ENCODE assay signal across 1 cellular context in the genomic region with DNA sequence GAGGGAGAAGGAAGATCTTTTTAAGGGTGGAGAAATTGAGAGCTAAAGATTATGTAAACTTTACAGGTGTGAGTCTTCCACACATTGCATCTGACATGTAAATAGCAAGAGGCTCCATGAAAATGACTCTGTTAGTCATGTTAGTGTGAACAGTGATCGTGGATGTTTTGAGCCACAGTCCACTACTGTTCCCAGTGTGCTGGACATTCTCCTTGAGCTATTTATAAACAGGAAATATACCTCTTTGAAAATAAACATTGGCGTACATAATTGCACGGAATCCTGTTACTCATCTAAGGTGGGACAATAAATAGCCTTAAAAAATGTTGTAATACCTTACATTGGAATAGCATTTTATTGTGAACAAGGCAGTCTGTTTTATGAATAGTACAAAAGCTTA.
TF ChIP-seq lines count a peak whose summit lies in the region.

No MANE protein-coding gene starts in this region.

TF ChIP-seq in HepG2, 621 proteins besides CTCF, POLR2A, EP300 and RAD21:
- TF ChIP-seq, protein P1, sequence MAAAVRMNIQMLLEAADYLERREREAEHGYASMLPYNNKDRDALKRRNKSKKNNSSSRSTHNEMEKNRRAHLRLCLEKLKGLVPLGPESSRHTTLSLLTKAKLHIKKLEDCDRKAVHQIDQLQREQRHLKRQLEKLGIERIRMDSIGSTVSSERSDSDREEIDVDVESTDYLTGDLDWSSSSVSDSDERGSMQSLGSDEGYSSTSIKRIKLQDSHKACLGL (CRISPR knock-in tag; IDR thresholded peaks at IDR 0.05) = no peak
- TF ChIP-seq, protein P2, sequence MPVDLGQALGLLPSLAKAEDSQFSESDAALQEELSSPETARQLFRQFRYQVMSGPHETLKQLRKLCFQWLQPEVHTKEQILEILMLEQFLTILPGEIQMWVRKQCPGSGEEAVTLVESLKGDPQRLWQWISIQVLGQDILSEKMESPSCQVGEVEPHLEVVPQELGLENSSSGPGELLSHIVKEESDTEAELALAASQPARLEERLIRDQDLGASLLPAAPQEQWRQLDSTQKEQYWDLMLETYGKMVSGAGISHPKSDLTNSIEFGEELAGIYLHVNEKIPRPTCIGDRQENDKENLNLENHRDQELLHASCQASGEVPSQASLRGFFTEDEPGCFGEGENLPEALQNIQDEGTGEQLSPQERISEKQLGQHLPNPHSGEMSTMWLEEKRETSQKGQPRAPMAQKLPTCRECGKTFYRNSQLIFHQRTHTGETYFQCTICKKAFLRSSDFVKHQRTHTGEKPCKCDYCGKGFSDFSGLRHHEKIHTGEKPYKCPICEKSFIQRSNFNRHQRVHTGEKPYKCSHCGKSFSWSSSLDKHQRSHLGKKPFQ (CRISPR knock-in tag; IDR thresholded peaks at IDR 0.05; ENCODE audit: insufficient replicate concordance) = peak; percentile 60
